Comparison of ENCODE assay signal across 1 cellular context in genomic region chr15:98889930-98890695, GRCh38.
TF ChIP-seq lines count a peak whose summit lies in the region.

No MANE protein-coding gene starts in this region.

TF ChIP-seq in A549, 52 proteins besides CTCF, POLR2A, EP300 and RAD21 (continued from another document):
- TF ChIP-seq USF2 (IDR thresholded peaks at IDR 0.05) (no peak), RCOR1 (IDR thresholded peaks at IDR 0.05; ENCODE audit: low read depth, low read length) (no peak), FOXS1 (CRISPR knock-in tag; IDR thresholded peaks at IDR 0.05) (peak; percentile 72; the same call in 1 of the 2 replicates), RNF2 (IDR thresholded peaks at IDR 0.05; ENCODE audit: borderline replicate concordance, low read depth) (no peak), MAZ (IDR thresholded peaks at IDR 0.05; ENCODE audit: borderline replicate concordance, low read depth, low read length) (no peak), BCL3 (IDR thresholded peaks at IDR 0.05) (no peak), ESRRA (IDR thresholded peaks at IDR 0.05; ENCODE audit: borderline replicate concordance, low read length) (no peak; the same call in 1 of the 2 replicates), ZSCAN20 (CRISPR knock-in tag; IDR thresholded peaks at IDR 0.05) (no peak; the same call in 1 of the 2 replicates), MAFK (IDR thresholded peaks at IDR 0.05; ENCODE audit: partially characterized antibody) (peak; percentile 89), JUN (IDR thresholded peaks at IDR 0.05) (peak in 1 of 2 experiments; percentile 70; a peak in 3 of 5 replicates), FOSL2 (IDR thresholded peaks at IDR 0.05) (peak; percentile 73), FOSL2 (CRISPR knock-in tag; IDR thresholded peaks at IDR 0.05) (peak; percentile 88), TFCP2L1 (CRISPR knock-in tag; IDR thresholded peaks at IDR 0.05) (no peak; the same call in 1 of the 2 replicates), GATA3 (IDR thresholded peaks at IDR 0.05; ENCODE audit: borderline replicate concordance) (peak; percentile 80; the same call in 1 of the 2 replicates), HOXA7 (CRISPR knock-in tag; IDR thresholded peaks at IDR 0.05) (no peak), ZFP36 (IDR thresholded peaks at IDR 0.05; ENCODE audit: borderline replicate concordance, partially characterized antibody) (no peak), SREBF2 (IDR thresholded peaks at IDR 0.05) (no peak), HEYL (CRISPR knock-in tag; IDR thresholded peaks at IDR 0.05) (no peak), CBX2 (IDR thresholded peaks at IDR 0.05; ENCODE audit: borderline replicate concordance, low read depth) (no peak), RARB (CRISPR knock-in tag; IDR thresholded peaks at IDR 0.05) (0 out of 2 replicates have a peak, but pooled peaks have one; percentile 11), JUNB (IDR thresholded peaks at IDR 0.05) (peak; percentile 84), HMGXB4 (CRISPR knock-in tag; IDR thresholded peaks at IDR 0.05; ENCODE audit: borderline replicate concordance) (no peak), EHMT2 (IDR thresholded peaks at IDR 0.05; ENCODE audit: low read depth) (no peak), NFE2L2 (conservative IDR thresholded peaks at IDR 0.05; ENCODE audit: low read length) (no peak), HES2 (IDR thresholded peaks at IDR 0.05) (no peak), TP53 (CRISPR knock-in tag; IDR thresholded peaks at IDR 0.05) (no peak), KDM1A (IDR thresholded peaks at IDR 0.05; ENCODE audit: low read depth) (no peak), HDAC2 (IDR thresholded peaks at IDR 0.05) (no peak), NR3C1 (IDR thresholded peaks at IDR 0.05) (no peak)
